12 cellular contexts compared by ENCODE assay signal in the genomic region with DNA sequence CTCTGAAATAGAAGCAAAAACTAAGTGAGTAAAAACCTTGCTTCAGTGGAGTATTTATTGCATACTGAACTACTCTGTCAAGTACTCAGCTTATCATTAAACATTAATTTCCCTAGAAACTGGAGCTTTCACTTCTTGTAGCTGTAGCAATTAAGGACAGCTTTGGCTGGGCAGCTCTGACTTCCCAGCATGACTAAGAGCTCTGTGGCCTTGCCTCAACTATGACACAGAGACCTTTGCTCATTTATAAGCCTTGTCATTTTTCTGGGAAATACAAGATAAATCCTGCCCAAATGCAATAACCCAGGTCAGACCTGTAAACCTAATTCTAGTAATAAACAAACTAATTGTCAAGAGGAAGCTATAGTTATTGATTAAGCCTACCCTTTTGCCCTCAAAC.
DNase-seq lines count a peak whose midpoint lies in the region; ATAC-seq and TF ChIP-seq lines count a peak whose summit lies in the region.
"Had no signal": no experiment of that assay in that cellular context is flagged by ENCODE, and none has a peak within 500 bp of the region (broad histone marks: within the 10 kb centered on the region; RNA-seq: fewer than 3 reads in every experiment).

No MANE protein-coding gene starts in this region.

- in situ Hi-C loops in GM13977 (cut with MboI; ENCODE audit: low pct_unique_long_range_greater_than_20kb, low sequenced_read_pairs, unreplicated experiment): no loop called here

- peak; percentile 14 for DNase-seq in NCI-H146 (lab: John Stamatoyannopoulos, UW)
- no peak for DNase-seq in NCI-H146 treated with DMSO at 0.1 percent for 48 hours (lab: John Stamatoyannopoulos, UW; ENCODE audit: unreplicated experiment)
- peak; percentile 85 for DNase-seq in fibroblast of mammary gland (ENCODE audit: low read depth)
- DNase-seq in thoracic aorta (ENCODE audit: low spot score): no peak
- DNase-seq in germinal center (ENCODE audit: low spot score): no peak
- no peak for DNase-seq in amniotic stem cell (lab: John Stamatoyannopoulos, UW)
- DNase-seq in GM13977 (ENCODE audit: low spot score): no peak
- DNase-seq: activated CD8-positive, alpha-beta T cell treated with anti-CD3 and anti-CD28 coated beads, Interleukin-2, amount 10 ng/mL, durations not matched to agents 7 days and 5 days; effector memory CD8-positive, alpha-beta T cell; natural killer cell; PC-9 had no signal

- no peaks in the 10 kb centered on the region for H3K9me3 ChIP-seq in thoracic aorta

- ATAC-seq in HG03521 (IDR thresholded peaks at IDR 0.05; ENCODE audit: unreplicated experiment) (peak; percentile 54), thoracic aorta (ENCODE audit: insufficient number of reproducible peaks, low FRiP score, low read depth) (peak; percentile 66)
- ATAC-seq: activated CD8-positive, alpha-beta T cell treated with anti-CD3 and anti-CD28 coated beads, Interleukin-2, amount 10 ng/mL, durations not matched to agents 7 days and 5 days; effector memory CD8-positive, alpha-beta T cell; natural killer cell had no signal

- TF ChIP-seq CTCF in fibroblast of mammary gland (conservative IDR thresholded peaks at IDR 0.05; ENCODE audit: control insufficient read depth, insufficient read depth, low read depth, low read length): no peak
- TF ChIP-seq CTCF in thoracic aorta (IDR thresholded peaks at IDR 0.05): no peak
- TF ChIP-seq CTCF in GM13977 (IDR thresholded peaks at IDR 0.05; ENCODE audit: extremely low read depth, insufficient read depth, missing control alignments): no peak

- no peaks in the 10 kb centered on the region for H3K36me3 ChIP-seq in thoracic aorta

- no peak overlapping the region for H3K4me3 ChIP-seq in fibroblast of mammary gland (ENCODE audit: control insufficient read depth, low read depth, low read length)
- H3K4me3 ChIP-seq in thoracic aorta: no peak overlapping the region
- H3K4me3 ChIP-seq: PC-9 had no signal

- no peak overlapping the region for H3K27ac ChIP-seq in thoracic aorta
- H3K27ac ChIP-seq: PC-9 had no signal

- no peaks in the 10 kb centered on the region for H3K27me3 ChIP-seq in thoracic aorta (replicated peaks; ENCODE audit: insufficient read depth)

- peaks cover 0 to 6% of the 10 kb centered on the region in 2 donors for H3K4me1 ChIP-seq in thoracic aorta (ENCODE audit: control insufficient read depth in 1 of 2, low read depth in 2 of 2)

Comparison
In these comparisons a context has a peak if more than half of its experiments do, and no peak if none do; other contexts are left out.
1. DNase-seq: peak in NCI-H146 (single experiment) and fibroblast of mammary gland (single experiment); none in NCI-H146 treated with DMSO at 0.1 percent for 48 hours (single experiment), thoracic aorta (single experiment), germinal center (single experiment), amniotic stem cell (single experiment) and GM13977 (single experiment).